In genomic region chr9:136133191-136133958, GRCh38 we compare ENCODE assay signal across 8 cellular contexts. TPM values are rescaled to one million over a fixed set of nuclear protein-coding genes. Genes with fewer than 3 reads are reported as not detected.
DNase-seq lines count a peak whose midpoint lies in the region; ATAC-seq and TF ChIP-seq lines count a peak whose summit lies in the region.

No MANE protein-coding gene starts in this region.

- 5% methylated on average over 24 of the region's 69 CpGs for WGBS in esophagus muscularis mucosa

- H3K27ac Mint-ChIP-seq in activated T-cell treated with anti-CD3 and anti-CD28 coated beads, Interleukin-2, amount 50 U/mL, for 24 hours: no peak overlapping the region
- no peak overlapping the region for H3K27ac Mint-ChIP-seq in neural crest cell (ENCODE audit: unreplicated experiment)

- ATAC-seq in GM18873 (IDR thresholded peaks at IDR 0.05; ENCODE audit: low FRiP score, unreplicated experiment): no peak
- no peak for ATAC-seq in HG02623 (IDR thresholded peaks at IDR 0.05; ENCODE audit: unreplicated experiment)
- no peak for ATAC-seq in HG03108 (IDR thresholded peaks at IDR 0.05; ENCODE audit: unreplicated experiment)

- peak in 2 of 3 experiments; percentile 33 to 51 for TF ChIP-seq CTCF in esophagus muscularis mucosa (IDR thresholded peaks at IDR 0.05)
- TF ChIP-seq CTCF in neural crest cell (conservative IDR thresholded peaks at IDR 0.05): peak; percentile 69

- no peaks in the 10 kb centered on the region for H3K36me3 ChIP-seq in esophagus muscularis mucosa

- TF ChIP-seq POLR2A in esophagus muscularis mucosa (IDR thresholded peaks at IDR 0.05; ENCODE audit: low read depth): no peak

- DNase-seq in activated T-cell treated with anti-CD3 and anti-CD28 coated beads, Interleukin-2, amount 50 U/mL, for 24 hours: peak; percentile 50
- no peak for DNase-seq in activated T-cell treated with anti-CD3 and anti-CD28 coated beads, Interleukin-2, amount 50 U/mL, for 1 hour
- peak; percentile 38 for DNase-seq in SK-MEL-5 (ENCODE audit: low read depth, low spot score)
- DNase-seq in esophagus muscularis mucosa (ENCODE audit: extremely low spot score): no peak
- DNase-seq in neural crest cell (ENCODE audit: low read depth, low spot score): peak; percentile 61

- peaks cover 9% of the 10 kb centered on the region for H3K4me1 Mint-ChIP-seq in activated T-cell treated with anti-CD3 and anti-CD28 coated beads, Interleukin-2, amount 50 U/mL, for 24 hours (ENCODE audit: low read depth)
- H3K4me1 Mint-ChIP-seq in neural crest cell: peaks cover 5% of the 10 kb centered on the region

- no peak overlapping the region for H3K27ac ChIP-seq in esophagus muscularis mucosa (replicated peaks in 1 of 4)

- intact Hi-C loops in esophagus muscularis mucosa (cut with DNase I): no loop called here

- no peaks in the 10 kb centered on the region for H3K9me3 ChIP-seq in esophagus muscularis mucosa

- no peak overlapping the region for H3K4me3 Mint-ChIP-seq in activated T-cell treated with anti-CD3 and anti-CD28 coated beads, Interleukin-2, amount 50 U/mL, for 24 hours
- no peak overlapping the region for H3K4me3 Mint-ChIP-seq in neural crest cell

- in situ Hi-C loops in SK-MEL-5 (cut with HindIII; ENCODE audit: low pct_unique_long_range_greater_than_20kb, low sequenced_read_pairs): no loop called here

- peaks cover 5 to 95% (median 38%) of the 10 kb centered on the region in 4 donors for H3K27me3 ChIP-seq in esophagus muscularis mucosa

- no peaks in the 10 kb centered on the region for H3K9me3 Mint-ChIP-seq in activated T-cell treated with anti-CD3 and anti-CD28 coated beads, Interleukin-2, amount 50 U/mL, for 24 hours
- no peaks in the 10 kb centered on the region for H3K9me3 Mint-ChIP-seq in neural crest cell

- no peaks in the 10 kb centered on the region for H3K36me3 Mint-ChIP-seq in activated T-cell treated with anti-CD3 and anti-CD28 coated beads, Interleukin-2, amount 50 U/mL, for 24 hours (ENCODE audit: low read depth)
- no peaks in the 10 kb centered on the region for H3K36me3 Mint-ChIP-seq in neural crest cell (ENCODE audit: low read depth)

- peaks cover 13 to 26% (median 21%) of the 10 kb centered on the region in 4 donors for H3K4me1 ChIP-seq in esophagus muscularis mucosa

- peaks cover 60% of the 10 kb centered on the region for H3K27me3 Mint-ChIP-seq in activated T-cell treated with anti-CD3 and anti-CD28 coated beads, Interleukin-2, amount 50 U/mL, for 24 hours
- peaks cover 55% of the 10 kb centered on the region for H3K27me3 Mint-ChIP-seq in neural crest cell (ENCODE audit: low read depth)

- H3K4me3 ChIP-seq in esophagus muscularis mucosa: peak overlapping the region; percentile 44 to 57 (median 48)

- TF ChIP-seq EP300 in esophagus muscularis mucosa (IDR thresholded peaks at IDR 0.05): no peak

RNA-seq across cellular contexts. Expression of gene TMEM250, which starts 14.7 kb away (rescaled TPM):
- 42.5 and 43.0 TPM in 2 replicates for total RNA-seq in SK-MEL-5 (2014; rRNA removed; shearing (Covaris generic))
- 56.5 and 66.9 TPM in 2 replicates for polyA plus RNA-seq in SK-MEL-5 (2015; cell fraction: cytosol; rRNA removed)
- 25.1 and 31.7 TPM in 2 replicates for polyA plus RNA-seq in SK-MEL-5 (2015; cell fraction: nucleus; rRNA removed)
- total RNA-seq in esophagus muscularis mucosa (10 to 100 TPM; 33.6 to 77.6 (median 59.4) TPM), neural crest cell (37.4 and 39.0 TPM in 2 replicates)

RNA-seq across cellular contexts. Expression of gene NACC2, which starts 38.3 kb away (rescaled TPM):
- total RNA-seq in SK-MEL-5 (2014; rRNA removed; shearing (Covaris generic)): 38.2 and 38.7 TPM in 2 replicates
- polyA plus RNA-seq in SK-MEL-5 (2015; cell fraction: cytosol; rRNA removed): 55.0 and 71.3 TPM in 2 replicates
- polyA plus RNA-seq in SK-MEL-5 (2015; cell fraction: nucleus; rRNA removed): 57.3 and 71.6 TPM in 2 replicates
- total RNA-seq in esophagus muscularis mucosa (100 to 1,000 TPM in 3 of 4 donors, 10 to 100 TPM in 1; 93.8 to 192 (median 142) TPM), neural crest cell (8.1 and 8.6 TPM in 2 replicates)

Comparison
In these comparisons a context has a peak if more than half of its experiments do, and no peak if none do; other contexts are left out.
1. DNase-seq: peak in activated T-cell treated with anti-CD3 and anti-CD28 coated beads, Interleukin-2, amount 50 U/mL, for 24 hours (single experiment), SK-MEL-5 (single experiment) and neural crest cell (single experiment); none in activated T-cell treated with anti-CD3 and anti-CD28 coated beads, Interleukin-2, amount 50 U/mL, for 1 hour (single experiment) and esophagus muscularis mucosa (single experiment).